30 cellular contexts compared by ENCODE assay signal in the genomic region with DNA sequence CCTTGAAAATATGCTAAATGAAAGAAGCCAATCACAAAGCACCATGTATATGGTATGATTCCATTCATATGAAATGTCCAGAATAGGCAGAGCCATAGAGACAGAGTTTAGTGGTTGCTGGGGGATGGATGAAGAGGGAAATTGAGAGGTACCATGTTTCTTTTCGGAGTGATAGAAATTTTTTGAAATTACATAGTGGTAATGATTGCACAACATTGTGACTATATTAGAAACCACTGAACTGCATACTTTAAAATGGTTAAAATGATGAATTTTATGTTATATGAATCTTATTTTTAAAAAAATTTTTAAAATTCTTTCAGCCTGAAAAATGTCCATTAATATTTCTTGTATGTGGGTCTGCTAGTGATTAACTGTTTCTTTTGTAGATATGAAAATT.
"Had no signal": no experiment of that assay in that cellular context is flagged by ENCODE, and none has a peak within 500 bp of the region (broad histone marks: within the 10 kb centered on the region; RNA-seq: fewer than 3 reads in every experiment).

No MANE protein-coding gene starts in this region.

- FAIRE-seq: colon had no signal

- H3K27me3 Mint-ChIP-seq: activated CD8-positive, alpha-beta T cell treated with anti-CD3 and anti-CD28 coated beads for 36 hours; activated naive CD8-positive, alpha-beta T cell; activated T-helper 17 cell treated with anti-CD3 and anti-CD28 coated beads, Interleukin-2, amount 50 U/mL, for 72 hours; effector memory CD8-positive, alpha-beta T cell; T-helper 17 cell had no signal

- DNase-seq: activated CD4-positive, alpha-beta T cell treated with anti-CD3 and anti-CD28 coated beads for 1 hour; activated CD4-positive, alpha-beta T cell treated with anti-CD3 and anti-CD28 coated beads for 4 hours; activated CD4-positive, alpha-beta T cell treated with anti-CD3 and anti-CD28 coated beads, Interleukin-2, amount 50 U/mL, for 1 hour; activated CD4-positive, alpha-beta T cell treated with anti-CD3 and anti-CD28 coated beads, Interleukin-2, amount 50 U/mL, for 48 hours; activated CD8-positive, alpha-beta memory T cell treated with anti-CD3 and anti-CD28 coated beads for 24 hours; activated CD8-positive, alpha-beta T cell treated with anti-CD3 and anti-CD28 coated beads for 36 hours; activated effector memory CD4-positive, alpha-beta T cell treated with Interleukin-2 at 50 U/mL for 16 hours; activated gamma-delta T cell treated with Interleukin-2 at 50 U/mL for 16 hours; activated naive CD4-positive, alpha-beta T cell treated with anti-CD3 and anti-CD28 coated beads, Interleukin-2, amount 50 U/mL, for 16 hours; activated naive CD4-positive, alpha-beta T cell treated with Interleukin-2 at 50 U/mL for 16 hours; activated T-cell treated with anti-CD3 and anti-CD28 coated beads, Interleukin-2, amount 50 U/mL, for 4 hours; amniotic stem cell; aorta; body of pancreas; caudate nucleus; cortex of kidney; dermis blood vessel endothelial cell; effector CD4-positive, alpha-beta T cell; effector memory CD8-positive, alpha-beta T cell; erythroblast; foreskin keratinocyte; heart right ventricle; T-helper 1 cell; T-helper 17 cell; T1000 had no signal

- H3K4me3 Mint-ChIP-seq: activated CD8-positive, alpha-beta T cell treated with anti-CD3 and anti-CD28 coated beads for 36 hours; activated naive CD8-positive, alpha-beta T cell; activated T-cell treated with anti-CD3 and anti-CD28 coated beads, Interleukin-2, amount 50 U/mL, for 4 hours; activated T-helper 17 cell treated with anti-CD3 and anti-CD28 coated beads, Interleukin-2, amount 50 U/mL, for 72 hours; effector memory CD8-positive, alpha-beta T cell; T-helper 17 cell; T-helper 2 cell treated with Interferon-gamma antibody and Interleukin-4, amounts not matched to agents 5 μg/mL and 100 μg/mL, for 36 hours; WTC11 had no signal

- H3K4me1 Mint-ChIP-seq: WTC11 had no signal

- H3K9me3 Mint-ChIP-seq: activated CD8-positive, alpha-beta T cell treated with anti-CD3 and anti-CD28 coated beads for 36 hours; activated T-cell treated with anti-CD3 and anti-CD28 coated beads, Interleukin-2, amount 50 U/mL, for 4 hours; activated T-helper 17 cell treated with anti-CD3 and anti-CD28 coated beads, Interleukin-2, amount 50 U/mL, for 72 hours; effector memory CD8-positive, alpha-beta T cell; WTC11 had no signal

- H3K27ac Mint-ChIP-seq: activated CD8-positive, alpha-beta T cell treated with anti-CD3 and anti-CD28 coated beads for 36 hours; activated naive CD8-positive, alpha-beta T cell; activated T-helper 17 cell treated with anti-CD3 and anti-CD28 coated beads, Interleukin-2, amount 50 U/mL, for 72 hours; effector memory CD8-positive, alpha-beta T cell; T-helper 17 cell; T-helper 2 cell treated with Interferon-gamma antibody and Interleukin-4, amounts not matched to agents 5 μg/mL and 100 μg/mL, for 36 hours; WTC11 had no signal
